ENCODE assay signal across 12 cellular contexts in genomic region chr7:141974831-141975230, GRCh38. TPM values are rescaled to one million over a fixed set of nuclear protein-coding genes. Genes with fewer than 3 reads are reported as not detected.
DNase-seq lines count a peak whose midpoint lies in the region; ATAC-seq and TF ChIP-seq lines count a peak whose summit lies in the region.
"Had no signal": no experiment of that assay in that cellular context is flagged by ENCODE, and none has a peak within 500 bp of the region (broad histone marks: within the 10 kb centered on the region; RNA-seq: fewer than 3 reads in every experiment).

No MANE protein-coding gene starts in this region.

- H3K4me3 Mint-ChIP-seq in Calu3 (ENCODE audit: low read depth, unreplicated experiment) = no peak overlapping the region
- no peak overlapping the region for H3K4me3 Mint-ChIP-seq in stimulated activated effector memory CD8-positive, alpha-beta T cell treated with anti-CD3 and anti-CD28 coated beads, Interleukin-12 subunit alpha, Interleukin-12 subunit beta, amount 100 ng/mL, for 72 hours
- no peak overlapping the region for H3K4me3 Mint-ChIP-seq in activated CD8-positive, alpha-beta memory T cell treated with anti-CD3 and anti-CD28 coated beads, Interleukin-2, amount 10 ng/mL, durations not matched to agents 7 days and 5 days

- no peaks in the 10 kb centered on the region for H3K27me3 ChIP-seq in H7 (ENCODE audit: control insufficient read depth, insufficient read depth, low read length)
- H3K27me3 ChIP-seq in kidney epithelial cell (ENCODE audit: control insufficient read depth, insufficient read depth, low read length) = no peaks in the 10 kb centered on the region

- H3K36me3 ChIP-seq in H7 (replicated peaks; ENCODE audit: control insufficient read depth, insufficient read depth, low read length) = no peaks in the 10 kb centered on the region
- no peaks in the 10 kb centered on the region for H3K36me3 ChIP-seq in kidney epithelial cell (ENCODE audit: control insufficient read depth, insufficient read depth, low read length)

- no peaks in the 10 kb centered on the region for H3K36me3 Mint-ChIP-seq in Calu3 (ENCODE audit: insufficient read depth, unreplicated experiment)
- H3K36me3 Mint-ChIP-seq in stimulated activated effector memory CD8-positive, alpha-beta T cell treated with anti-CD3 and anti-CD28 coated beads, Interleukin-12 subunit alpha, Interleukin-12 subunit beta, amount 100 ng/mL, for 72 hours = no peaks in the 10 kb centered on the region
- H3K36me3 Mint-ChIP-seq in activated CD8-positive, alpha-beta memory T cell treated with anti-CD3 and anti-CD28 coated beads, Interleukin-2, amount 10 ng/mL, durations not matched to agents 7 days and 5 days = no peaks in the 10 kb centered on the region

- DNase-seq in Calu3 (peak; percentile 58), H7 (peak; percentile 18), RPMI8226 (peak; percentile 59), kidney epithelial cell (ENCODE audit: low read depth) (no peak), lower leg skin (ENCODE audit: low spot score in 2 of 2) (no peak), HEK293T (ENCODE audit: extremely low spot score) (no peak)
- no peak for DNase-seq in stimulated activated effector memory CD8-positive, alpha-beta T cell treated with anti-CD3 and anti-CD28 coated beads, Interleukin-12 subunit alpha, Interleukin-12 subunit beta, amount 100 ng/mL, for 72 hours (ENCODE audit: low spot score in 2 of 2)
- no peak for DNase-seq in activated CD8-positive, alpha-beta memory T cell treated with anti-CD3 and anti-CD28 coated beads, Interleukin-2, amount 10 ng/mL, durations not matched to agents 7 days and 5 days
- DNase-seq: NCI-H774; stimulated activated CD4-positive, alpha-beta T cell treated with anti-CD3 and anti-CD28 coated beads, Interleukin-4, amount 100 ng/mL, for 4 hours had no signal

- POLR2A ChIA-PET in HEK293T (lab: Yijun Ruan, JAX) = no interaction called here

- no peak overlapping the region for H3K27ac Mint-ChIP-seq in Calu3 (ENCODE audit: unreplicated experiment)
- no peak overlapping the region for H3K27ac Mint-ChIP-seq in stimulated activated effector memory CD8-positive, alpha-beta T cell treated with anti-CD3 and anti-CD28 coated beads, Interleukin-12 subunit alpha, Interleukin-12 subunit beta, amount 100 ng/mL, for 72 hours
- no peak overlapping the region for H3K27ac Mint-ChIP-seq in activated CD8-positive, alpha-beta memory T cell treated with anti-CD3 and anti-CD28 coated beads, Interleukin-2, amount 10 ng/mL, durations not matched to agents 7 days and 5 days

- intact Hi-C loops in Calu3 (cut with micrococcal nuclease; ENCODE audit: unreplicated experiment) (loop anchor here (5.0 kb wide), 4 partner anchors 137 to 507 kb away; partner anchors contain the start of gene MGAM2), lower leg skin (cut with DNase I; ENCODE audit: low total_unique reads) (loop anchor here (5.0 kb wide), 1 partner anchor 212 kb away; no protein-coding TSS in a partner anchor)

- WGBS in lower leg skin, 2 donors = 68 to 80% methylated on average over 2 of the region's 2 CpGs

- TF ChIP-seq POLR2A in lower leg skin (IDR thresholded peaks at IDR 0.05) = no peak

- H3K4me3 ChIP-seq in H7 (ENCODE audit: insufficient read depth, low read depth, low read length) = no peak overlapping the region
- H3K4me3 ChIP-seq in kidney epithelial cell (ENCODE audit: low read depth, low read length) = no peak overlapping the region
- H3K4me3 ChIP-seq in lower leg skin (ENCODE audit: low read depth, poor library complexity, severe bottlenecking) = no peak overlapping the region

- H3K9me3 Mint-ChIP-seq in Calu3 (ENCODE audit: low read depth, unreplicated experiment) = no peaks in the 10 kb centered on the region
- peaks cover 5% of the 10 kb centered on the region for H3K9me3 Mint-ChIP-seq in stimulated activated effector memory CD8-positive, alpha-beta T cell treated with anti-CD3 and anti-CD28 coated beads, Interleukin-12 subunit alpha, Interleukin-12 subunit beta, amount 100 ng/mL, for 72 hours
- H3K9me3 Mint-ChIP-seq in activated CD8-positive, alpha-beta memory T cell treated with anti-CD3 and anti-CD28 coated beads, Interleukin-2, amount 10 ng/mL, durations not matched to agents 7 days and 5 days (ENCODE audit: low read depth) = no peaks in the 10 kb centered on the region

- TF ChIP-seq CTCF in Calu3 (IDR thresholded peaks at IDR 0.05; ENCODE audit: unreplicated experiment) (peak; percentile 56), kidney epithelial cell (IDR thresholded peaks at IDR 0.05; ENCODE audit: insufficient read depth, low read length, poor library complexity, severe bottlenecking) (peak; percentile 52), lower leg skin (IDR thresholded peaks at IDR 0.05) (no peak)

- CTCF ChIA-PET in Calu3 (lab: Charles Lee) = interaction anchor here (0.8 to 2.1 kb wide), 9 partner anchors 38 to 503 kb away, joined by 3 to 8 read pairs (median 3); partner anchors contain the start of gene SSBP1
- CTCF ChIA-PET in HEK293T (lab: Yijun Ruan, JAX) = interaction anchor here (0.6 to 3.2 kb wide), 9 partner anchors 11 to 1240 kb away, joined by 3 to 8 read pairs (median 4); no protein-coding TSS in a partner anchor
- CTCF ChIA-PET in activated CD8-positive, alpha-beta memory T cell treated with anti-CD3 and anti-CD28 coated beads, Interleukin-2, amount 10 ng/mL, durations not matched to agents 7 days and 5 days (lab: Charles Lee) = interaction anchor here (1.0 to 3.3 kb wide), 5 partner anchors 8 to 1240 kb away, joined by 3 to 39 read pairs (median 5); no protein-coding TSS in a partner anchor

- no TSS peak for BruUV-seq in Calu3 (replicated peaks; lab: Mats Ljungman, UMichigan)

- no peak for ATAC-seq in stimulated activated effector memory CD8-positive, alpha-beta T cell treated with anti-CD3 and anti-CD28 coated beads, Interleukin-12 subunit alpha, Interleukin-12 subunit beta, amount 100 ng/mL, for 72 hours
- ATAC-seq in activated CD8-positive, alpha-beta memory T cell treated with anti-CD3 and anti-CD28 coated beads, Interleukin-2, amount 10 ng/mL, durations not matched to agents 7 days and 5 days = no peak

- peaks cover 10% of the 10 kb centered on the region for H3K4me1 Mint-ChIP-seq in Calu3 (ENCODE audit: low read depth, unreplicated experiment)
- peaks cover 8% of the 10 kb centered on the region for H3K4me1 Mint-ChIP-seq in stimulated activated effector memory CD8-positive, alpha-beta T cell treated with anti-CD3 and anti-CD28 coated beads, Interleukin-12 subunit alpha, Interleukin-12 subunit beta, amount 100 ng/mL, for 72 hours
- H3K4me1 Mint-ChIP-seq in activated CD8-positive, alpha-beta memory T cell treated with anti-CD3 and anti-CD28 coated beads, Interleukin-2, amount 10 ng/mL, durations not matched to agents 7 days and 5 days = peaks cover 14% of the 10 kb centered on the region

- H3K27me3 Mint-ChIP-seq in Calu3 (ENCODE audit: unreplicated experiment) = peaks cover 15% of the 10 kb centered on the region
- no peaks in the 10 kb centered on the region for H3K27me3 Mint-ChIP-seq in activated CD8-positive, alpha-beta memory T cell treated with anti-CD3 and anti-CD28 coated beads, Interleukin-2, amount 10 ng/mL, durations not matched to agents 7 days and 5 days

TF ChIP-seq in HEK293T, 16 proteins besides CTCF, POLR2A, EP300 and RAD21:
- TF ChIP-seq SP1 (IDR thresholded peaks at IDR 0.05) (no peak), FOXK2 (IDR thresholded peaks at IDR 0.05) (no peak), FOXM1 (IDR thresholded peaks at IDR 0.05; ENCODE audit: borderline replicate concordance) (no peak), SUZ12 (IDR thresholded peaks at IDR 0.05) (no peak), BHLHE40 (IDR thresholded peaks at IDR 0.05; ENCODE audit: borderline replicate concordance) (no peak), L3MBTL2 (conservative IDR thresholded peaks at IDR 0.05) (no peak), ELF4 (IDR thresholded peaks at IDR 0.05) (no peak)
TF ChIP-seq in HEK293T: peak in this region for 0.

RNA-seq across cellular contexts. Expression of gene TAS2R38, which starts 1.3 kb away (rescaled TPM):
- total RNA-seq in Calu3 (2022) (0.34 TPM in 1 of 2 replicates, not detected in the other), kidney epithelial cell (not detected in 2 replicates), lower leg skin (not detected)
- not detected in 2 replicates for total RNA-seq in H7 (2014; rRNA removed; shearing (Covaris generic))
- total RNA-seq in activated CD8-positive, alpha-beta memory T cell treated with anti-CD3 and anti-CD28 coated beads, Interleukin-2, amount 10 ng/mL, durations not matched to agents 7 days and 5 days = not detected
- total RNA-seq: activated CD8-positive, alpha-beta memory T cell treated with anti-CD3 and anti-CD28 coated beads for 36 hours; lung microvascular endothelial cell had no signal

RNA-seq across cellular contexts. Expression of gene MGAM, which starts 20.8 kb away (rescaled TPM):
- total RNA-seq in Calu3 (2022) (0.09 and 0.44 TPM in 2 replicates), kidney epithelial cell (0.14 TPM in 1 of 2 replicates, not detected in the other), lower leg skin (under 1 TPM; 0.03 to 0.25 (median 0.13) TPM)
- total RNA-seq in H7 (2014; rRNA removed; shearing (Covaris generic)) = 0.14 and 0.22 TPM in 2 replicates
- not detected for total RNA-seq in activated CD8-positive, alpha-beta memory T cell treated with anti-CD3 and anti-CD28 coated beads, Interleukin-2, amount 10 ng/mL, durations not matched to agents 7 days and 5 days
- total RNA-seq: lung microvascular endothelial cell had no signal

RNA-seq across cellular contexts. Expression of gene CLEC5A, which starts 28.1 kb away (rescaled TPM):
- total RNA-seq in Calu3 (2022) (not detected in 2 replicates), kidney epithelial cell (not detected in 2 replicates), lower leg skin (1 to 10 TPM; 1.6 to 3.8 (median 2.9) TPM)
- not detected in 2 replicates for total RNA-seq in H7 (2014; rRNA removed; shearing (Covaris generic))
- total RNA-seq in activated CD8-positive, alpha-beta memory T cell treated with anti-CD3 and anti-CD28 coated beads, Interleukin-2, amount 10 ng/mL, durations not matched to agents 7 days and 5 days = not detected
- total RNA-seq: activated CD8-positive, alpha-beta memory T cell treated with anti-CD3 and anti-CD28 coated beads for 36 hours; lung microvascular endothelial cell had no signal

RNA-seq across cellular contexts. Expression of gene OR9A4, which starts 58.6 kb away (rescaled TPM):
- total RNA-seq in Calu3 (2022) (not detected in 2 replicates), kidney epithelial cell (0.07 TPM in 1 of 2 replicates, not detected in the other), lower leg skin (not detected)
- not detected in 2 replicates for total RNA-seq in H7 (2014; rRNA removed; shearing (Covaris generic))
- not detected for total RNA-seq in activated CD8-positive, alpha-beta memory T cell treated with anti-CD3 and anti-CD28 coated beads, Interleukin-2, amount 10 ng/mL, durations not matched to agents 7 days and 5 days
- total RNA-seq: activated CD8-positive, alpha-beta memory T cell treated with anti-CD3 and anti-CD28 coated beads for 36 hours; lung microvascular endothelial cell had no signal

Comparison
In these comparisons a context has a peak if more than half of its experiments do, and no peak if none do; other contexts are left out.
1. DNase-seq: peak in Calu3 (single experiment), H7 (single experiment) and RPMI8226 (single experiment); none in kidney epithelial cell (single experiment), lower leg skin (0 of 2), HEK293T (single experiment), stimulated activated effector memory CD8-positive, alpha-beta T cell treated with anti-CD3 and anti-CD28 coated beads, Interleukin-12 subunit alpha, Interleukin-12 subunit beta, amount 100 ng/mL, for 72 hours (0 of 2) and activated CD8-positive, alpha-beta memory T cell treated with anti-CD3 and anti-CD28 coated beads, Interleukin-2, amount 10 ng/mL, durations not matched to agents 7 days and 5 days (single experiment).
2. CTCF ChIP-seq: peak in Calu3 (single experiment) and kidney epithelial cell (single experiment); none in lower leg skin (0 of 3).